ENCODE assay signal across 18 cellular contexts in the genomic region with DNA sequence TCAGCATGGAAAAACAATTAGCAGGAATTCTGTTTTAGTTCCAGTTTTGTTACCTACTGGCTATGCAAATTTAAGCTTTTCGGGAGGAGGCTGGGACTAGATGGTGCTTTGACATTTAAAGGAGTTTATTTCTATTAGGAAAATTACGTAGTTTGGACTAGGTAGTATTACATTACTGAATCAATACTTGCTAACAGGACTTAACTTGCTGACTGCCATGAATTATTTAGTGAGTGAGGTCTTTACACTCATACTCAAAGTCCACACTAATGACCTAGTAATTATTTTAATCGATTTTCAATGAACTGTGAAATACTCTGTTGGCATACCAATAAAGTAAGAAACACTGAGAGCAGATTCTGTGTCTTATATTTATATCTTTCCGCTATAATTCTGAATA. TPM values are rescaled to one million over a fixed set of nuclear protein-coding genes. Genes with fewer than 3 reads are reported as not detected.
A peak's percentile ranks its signal among the peaks of the same experiment; 100 is the strongest.
DNase-seq lines count a peak whose midpoint lies in the region; ATAC-seq and TF ChIP-seq lines count a peak whose summit lies in the region.
"Had no signal": no experiment of that assay in that cellular context is flagged by ENCODE, and none has a peak within 500 bp of the region (broad histone marks: within the 10 kb centered on the region; RNA-seq: fewer than 3 reads in every experiment).

No MANE protein-coding gene starts in this region.

- H3K36me3 Mint-ChIP-seq in WTC11: peaks cover 7% of the 10 kb centered on the region; the same call in 1 of the 2 replicates
- H3K36me3 Mint-ChIP-seq in neural progenitor cell: no peaks in the 10 kb centered on the region
- H3K36me3 Mint-ChIP-seq in naive thymus-derived CD4-positive, alpha-beta T cell: no peaks in the 10 kb centered on the region
- H3K36me3 Mint-ChIP-seq: CD14-positive monocyte; CD8-positive, alpha-beta T cell had no signal

- POLR2A ChIA-PET in WTC11 (lab: Charles Lee): no interaction called here
- POLR2A ChIA-PET in naive thymus-derived CD4-positive, alpha-beta T cell (lab: Charles Lee): no interaction called here

- H3K9me3 Mint-ChIP-seq in WTC11 (no peaks in the 10 kb centered on the region), neural progenitor cell (no peaks in the 10 kb centered on the region)
- peaks cover 0 to 12% (median 5%) of the 10 kb centered on the region in 11 donors for H3K9me3 Mint-ChIP-seq in naive thymus-derived CD4-positive, alpha-beta T cell

- H3K27me3 Mint-ChIP-seq in WTC11 (ENCODE audit: low read depth): no peaks in the 10 kb centered on the region
- H3K27me3 Mint-ChIP-seq in neural progenitor cell (ENCODE audit: insufficient read depth, low read depth): no peaks in the 10 kb centered on the region
- H3K27me3 Mint-ChIP-seq in naive thymus-derived CD4-positive, alpha-beta T cell: no peaks in the 10 kb centered on the region

- no peaks in the 10 kb centered on the region for H3K4me1 ChIP-seq in neural progenitor cell
- H3K4me1 ChIP-seq in naive thymus-derived CD4-positive, alpha-beta T cell (ENCODE audit: control insufficient read depth in 2 of 2, insufficient read depth in 2 of 2, low read length in 2 of 2): no peaks in the 10 kb centered on the region

- H3K27ac ChIP-seq in neural progenitor cell: no peak overlapping the region
- no peak overlapping the region for H3K27ac ChIP-seq in brain microvascular endothelial cell
- H3K27ac ChIP-seq in naive thymus-derived CD4-positive, alpha-beta T cell (ENCODE audit: low read depth, low read length): no peak overlapping the region
- H3K27ac ChIP-seq: 22Rv1 had no signal

- intact Hi-C loops in naive thymus-derived CD4-positive, alpha-beta T cell (cut with micrococcal nuclease): no loop called here

- no peak overlapping the region for H3K9ac ChIP-seq in neural progenitor cell

- H3K27me3 ChIP-seq in neural progenitor cell (no peaks in the 10 kb centered on the region), brain microvascular endothelial cell (replicated peaks) (no peaks in the 10 kb centered on the region)
- H3K27me3 ChIP-seq in naive thymus-derived CD4-positive, alpha-beta T cell (ENCODE audit: control insufficient read depth in 2 of 2, insufficient read depth in 2 of 2, low read length in 2 of 2): no peaks in the 10 kb centered on the region

- H4K20me1 ChIP-seq in neural progenitor cell (ENCODE audit: low read depth): no peaks in the 10 kb centered on the region

- CTCF ChIA-PET in WTC11 (lab: Charles Lee): interaction anchor here (0.9 kb wide), 1 partner anchor 55 kb away, joined by 3 read pairs; a partner anchor contains a TSS
- CTCF ChIA-PET in naive thymus-derived CD4-positive, alpha-beta T cell (lab: Charles Lee): no interaction called here

- no peak overlapping the region for H3K4me2 ChIP-seq in neural progenitor cell

- H3K4me3 Mint-ChIP-seq in WTC11: peak overlapping the region; percentile 45; the same call in 1 of the 2 replicates
- no peak overlapping the region for H3K4me3 Mint-ChIP-seq in neural progenitor cell
- H3K4me3 Mint-ChIP-seq in naive thymus-derived CD4-positive, alpha-beta T cell: no peak overlapping the region
- H3K4me3 Mint-ChIP-seq: CD14-positive monocyte; CD8-positive, alpha-beta T cell had no signal

- DNase-seq in NCI-H748 (lab: John Stamatoyannopoulos, UW; ENCODE audit: unreplicated experiment): peak; percentile 40
- DNase-seq in NCI-H748 treated with DMSO at 0.1 percent for 48 hours (lab: John Stamatoyannopoulos, UW): no peak
- peak; percentile 26 for DNase-seq in NCI-H146 (lab: John Stamatoyannopoulos, UW)
- no peak for DNase-seq in WTC11 (ENCODE audit: low spot score)
- DNase-seq in neural progenitor cell (ENCODE audit: low spot score): no peak
- no peak for DNase-seq in brain microvascular endothelial cell
- no peak for DNase-seq in naive thymus-derived CD4-positive, alpha-beta T cell
- DNase-seq: CD8-positive, alpha-beta T cell; COR-L47; DND-41; GDM1; H7 had no signal

- peaks cover 22% of the 10 kb centered on the region for H3K4me1 Mint-ChIP-seq in WTC11
- no peaks in the 10 kb centered on the region for H3K4me1 Mint-ChIP-seq in neural progenitor cell
- H3K4me1 Mint-ChIP-seq in naive thymus-derived CD4-positive, alpha-beta T cell: no peaks in the 10 kb centered on the region
- H3K4me1 Mint-ChIP-seq: CD14-positive monocyte had no signal

- H3K4me3 ChIP-seq in neural progenitor cell: no peak overlapping the region
- H3K4me3 ChIP-seq in brain microvascular endothelial cell (ENCODE audit: low read depth, low read length): no peak overlapping the region
- no peak overlapping the region for H3K4me3 ChIP-seq in naive thymus-derived CD4-positive, alpha-beta T cell (ENCODE audit: low read length)

- H3K36me3 ChIP-seq in neural progenitor cell (no peaks in the 10 kb centered on the region), brain microvascular endothelial cell (replicated peaks) (no peaks in the 10 kb centered on the region)
- H3K36me3 ChIP-seq in naive thymus-derived CD4-positive, alpha-beta T cell (ENCODE audit: control insufficient read depth in 2 of 3, insufficient read depth in 3 of 3, low read length in 3 of 3): no peaks in the 10 kb centered on the region

- ATAC-seq in WTC11: no peak
- ATAC-seq in HG03460 (IDR thresholded peaks at IDR 0.05; ENCODE audit: unreplicated experiment): no peak
- no peak for ATAC-seq in naive thymus-derived CD4-positive, alpha-beta T cell
- ATAC-seq: CD8-positive, alpha-beta T cell had no signal

- in situ Hi-C loops in brain microvascular endothelial cell (cut with HindIII; ENCODE audit: low pct_ligation_motif_present, low sequenced_read_pairs): no loop called here

- no peaks in the 10 kb centered on the region for H3F3A ChIP-seq in neural progenitor cell (ENCODE audit: low read depth)

- H3K27ac Mint-ChIP-seq in WTC11: peak overlapping the region; percentile 79; the same call in 1 of the 2 replicates
- H3K27ac Mint-ChIP-seq in neural progenitor cell: no peak overlapping the region
- no peak overlapping the region for H3K27ac Mint-ChIP-seq in naive thymus-derived CD4-positive, alpha-beta T cell
- H3K27ac Mint-ChIP-seq: CD14-positive monocyte; CD8-positive, alpha-beta T cell had no signal

- H3K9me3 ChIP-seq in neural progenitor cell (ENCODE audit: low read depth): no peaks in the 10 kb centered on the region
- H3K9me3 ChIP-seq in naive thymus-derived CD4-positive, alpha-beta T cell (ENCODE audit: control insufficient read depth in 2 of 3, low read length in 3 of 3): no peaks in the 10 kb centered on the region

- TF ChIP-seq CTCF in WTC11 (IDR thresholded peaks at IDR 0.05): no peak
- TF ChIP-seq CTCF in neural progenitor cell (IDR thresholded peaks at IDR 0.05): no peak
- TF ChIP-seq CTCF in brain microvascular endothelial cell (IDR thresholded peaks at IDR 0.05; ENCODE audit: low read depth, low read length, missing control alignments): no peak

- H3K79me2 ChIP-seq in neural progenitor cell (ENCODE audit: low read depth): no peaks in the 10 kb centered on the region

- H2AFZ ChIP-seq in neural progenitor cell (replicated peaks): peak overlapping the region; percentile 82

TF ChIP-seq in WTC11, 78 proteins besides CTCF, POLR2A, EP300 and RAD21 (continues in another document):
- TF ChIP-seq, protein P1, sequence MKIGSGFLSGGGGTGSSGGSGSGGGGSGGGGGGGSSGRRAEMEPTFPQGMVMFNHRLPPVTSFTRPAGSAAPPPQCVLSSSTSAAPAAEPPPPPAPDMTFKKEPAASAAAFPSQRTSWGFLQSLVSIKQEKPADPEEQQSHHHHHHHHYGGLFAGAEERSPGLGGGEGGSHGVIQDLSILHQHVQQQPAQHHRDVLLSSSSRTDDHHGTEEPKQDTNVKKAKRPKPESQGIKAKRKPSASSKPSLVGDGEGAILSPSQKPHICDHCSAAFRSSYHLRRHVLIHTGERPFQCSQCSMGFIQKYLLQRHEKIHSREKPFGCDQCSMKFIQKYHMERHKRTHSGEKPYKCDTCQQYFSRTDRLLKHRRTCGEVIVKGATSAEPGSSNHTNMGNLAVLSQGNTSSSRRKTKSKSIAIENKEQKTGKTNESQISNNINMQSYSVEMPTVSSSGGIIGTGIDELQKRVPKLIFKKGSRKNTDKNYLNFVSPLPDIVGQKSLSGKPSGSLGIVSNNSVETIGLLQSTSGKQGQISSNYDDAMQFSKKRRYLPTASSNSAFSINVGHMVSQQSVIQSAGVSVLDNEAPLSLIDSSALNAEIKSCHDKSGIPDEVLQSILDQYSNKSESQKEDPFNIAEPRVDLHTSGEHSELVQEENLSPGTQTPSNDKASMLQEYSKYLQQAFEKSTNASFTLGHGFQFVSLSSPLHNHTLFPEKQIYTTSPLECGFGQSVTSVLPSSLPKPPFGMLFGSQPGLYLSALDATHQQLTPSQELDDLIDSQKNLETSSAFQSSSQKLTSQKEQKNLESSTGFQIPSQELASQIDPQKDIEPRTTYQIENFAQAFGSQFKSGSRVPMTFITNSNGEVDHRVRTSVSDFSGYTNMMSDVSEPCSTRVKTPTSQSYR (CRISPR knock-in tag; IDR thresholded peaks at IDR 0.05): no peak
- TF ChIP-seq ZNF121 (CRISPR knock-in tag; IDR thresholded peaks at IDR 0.05): no peak
- TF ChIP-seq MYBL2 (CRISPR knock-in tag; IDR thresholded peaks at IDR 0.05): no peak
- no peak for TF ChIP-seq GABPB1 (CRISPR knock-in tag; IDR thresholded peaks at IDR 0.05)
- TF ChIP-seq CBFB (CRISPR knock-in tag; IDR thresholded peaks at IDR 0.05; ENCODE audit: low read depth): no peak
- TF ChIP-seq GTF2I (CRISPR knock-in tag; conservative IDR thresholded peaks at IDR 0.05): no peak
- TF ChIP-seq, protein P2, sequence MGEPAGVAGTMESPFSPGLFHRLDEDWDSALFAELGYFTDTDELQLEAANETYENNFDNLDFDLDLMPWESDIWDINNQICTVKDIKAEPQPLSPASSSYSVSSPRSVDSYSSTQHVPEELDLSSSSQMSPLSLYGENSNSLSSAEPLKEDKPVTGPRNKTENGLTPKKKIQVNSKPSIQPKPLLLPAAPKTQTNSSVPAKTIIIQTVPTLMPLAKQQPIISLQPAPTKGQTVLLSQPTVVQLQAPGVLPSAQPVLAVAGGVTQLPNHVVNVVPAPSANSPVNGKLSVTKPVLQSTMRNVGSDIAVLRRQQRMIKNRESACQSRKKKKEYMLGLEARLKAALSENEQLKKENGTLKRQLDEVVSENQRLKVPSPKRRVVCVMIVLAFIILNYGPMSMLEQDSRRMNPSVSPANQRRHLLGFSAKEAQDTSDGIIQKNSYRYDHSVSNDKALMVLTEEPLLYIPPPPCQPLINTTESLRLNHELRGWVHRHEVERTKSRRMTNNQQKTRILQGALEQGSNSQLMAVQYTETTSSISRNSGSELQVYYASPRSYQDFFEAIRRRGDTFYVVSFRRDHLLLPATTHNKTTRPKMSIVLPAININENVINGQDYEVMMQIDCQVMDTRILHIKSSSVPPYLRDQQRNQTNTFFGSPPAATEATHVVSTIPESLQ (CRISPR knock-in tag; IDR thresholded peaks at IDR 0.05): no peak
- no peak for TF ChIP-seq ZNF138 (CRISPR knock-in tag; conservative IDR thresholded peaks at IDR 0.05)
- no peak for TF ChIP-seq NR2C2 (CRISPR knock-in tag; IDR thresholded peaks at IDR 0.05)
- no peak for TF ChIP-seq JUN (CRISPR knock-in tag; IDR thresholded peaks at IDR 0.05)
- TF ChIP-seq SP1 (CRISPR knock-in tag; conservative IDR thresholded peaks at IDR 0.05): no peak

RNA-seq across cellular contexts. Expression of a gene that starts 55.1 kb away (rescaled TPM):
- total RNA-seq in WTC11 (2021): 15.9 to 19.2 TPM (median 16.8 TPM) in 3 replicates
- 0.77 and 1.3 TPM in 2 replicates for total RNA-seq in neural progenitor cell (ENCODE audit: low replicate concordance)
- total RNA-seq in naive thymus-derived CD4-positive, alpha-beta T cell: not detected
- not detected for polyA plus RNA-seq in naive thymus-derived CD4-positive, alpha-beta T cell
- total RNA-seq: A673; CD8-positive, alpha-beta T cell; HT1080 had no signal
- polyA plus RNA-seq: BJ, CD14-positive monocyte had no signal

Comparison
In these comparisons a context has a peak if more than half of its experiments do, and no peak if none do; other contexts are left out.
1. DNase-seq: peak in NCI-H748 (single experiment) and NCI-H146 (single experiment); none in NCI-H748 treated with DMSO at 0.1 percent for 48 hours (single experiment), WTC11 (single experiment), neural progenitor cell (single experiment), brain microvascular endothelial cell (single experiment) and naive thymus-derived CD4-positive, alpha-beta T cell (0 of 9).